4 cellular contexts compared by ENCODE assay signal in the genomic region with DNA sequence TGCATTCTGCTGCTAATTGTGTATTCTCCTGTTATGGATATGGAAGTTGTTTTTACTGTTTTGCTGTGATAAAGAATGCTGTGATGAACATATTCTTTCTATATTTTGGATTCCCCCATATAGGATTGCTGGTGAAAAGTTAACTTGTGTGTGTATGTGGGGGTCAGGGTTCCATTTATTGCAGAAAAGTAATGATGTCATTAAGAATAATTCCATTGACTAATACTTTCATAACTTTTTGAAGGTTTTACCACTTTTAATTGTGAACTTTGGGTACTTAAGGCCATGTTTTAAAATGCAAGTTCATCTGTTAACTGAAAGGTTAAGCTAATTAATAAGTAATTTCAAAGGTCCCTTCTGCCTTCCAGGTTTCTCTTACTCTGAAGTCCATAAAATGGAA.
TF ChIP-seq lines count a peak whose summit lies in the region.

No MANE protein-coding gene starts in this region.

TF ChIP-seq in HepG2, 621 proteins besides CTCF, POLR2A, EP300 and RAD21:
- TF ChIP-seq ATF7 (IDR thresholded peaks at IDR 0.05) (peak; percentile 74), ATF7 (CRISPR knock-in tag; IDR thresholded peaks at IDR 0.05) (no peak), THAP11 (CRISPR knock-in tag; IDR thresholded peaks at IDR 0.05) (no peak), ZNF33B (CRISPR knock-in tag; IDR thresholded peaks at IDR 0.05) (no peak)
TF ChIP-seq in HepG2: peak in this region for 1.

TF ChIP-seq in A549, 52 proteins besides CTCF, POLR2A, EP300 and RAD21:
- TF ChIP-seq HES2 (IDR thresholded peaks at IDR 0.05) (no peak), JUNB (IDR thresholded peaks at IDR 0.05) (no peak), GATA3 (IDR thresholded peaks at IDR 0.05; ENCODE audit: borderline replicate concordance) (no peak), ESRRA (IDR thresholded peaks at IDR 0.05; ENCODE audit: borderline replicate concordance, low read length) (no peak), RCOR1 (IDR thresholded peaks at IDR 0.05; ENCODE audit: low read depth, low read length) (no peak), BHLHE40 (IDR thresholded peaks at IDR 0.05; ENCODE audit: low read depth, low read length) (no peak), RARB (CRISPR knock-in tag; IDR thresholded peaks at IDR 0.05) (no peak), CHD2 (IDR thresholded peaks at IDR 0.05; ENCODE audit: low read length, partially characterized antibody) (no peak), NR3C1 (IDR thresholded peaks at IDR 0.05) (no peak), PHF8 (IDR thresholded peaks at IDR 0.05; ENCODE audit: borderline replicate concordance, low read depth) (no peak), ZFP36 (IDR thresholded peaks at IDR 0.05; ENCODE audit: borderline replicate concordance, partially characterized antibody) (no peak), JUN (IDR thresholded peaks at IDR 0.05) (no peak), HEYL (CRISPR knock-in tag; IDR thresholded peaks at IDR 0.05) (no peak), KDM5A (IDR thresholded peaks at IDR 0.05) (no peak), TFCP2L1 (CRISPR knock-in tag; IDR thresholded peaks at IDR 0.05) (no peak), HOXA7 (CRISPR knock-in tag; IDR thresholded peaks at IDR 0.05) (no peak)

TF ChIP-seq in HEK293, 187 proteins besides CTCF, POLR2A, EP300 and RAD21:
- TF ChIP-seq ZBTB21 (tag by site-specific recombination; IDR thresholded peaks at IDR 0.05) (no peak), ATF2 (tag by site-specific recombination; IDR thresholded peaks at IDR 0.05; ENCODE audit: low read depth) (peak; percentile 83)
TF ChIP-seq in HEK293: peak in this region for 1.

TF ChIP-seq in GM23338, 12 proteins besides CTCF, POLR2A, EP300 and RAD21:
- TF ChIP-seq ETS1 (IDR thresholded peaks at IDR 0.05) (no peak), JUNB (IDR thresholded peaks at IDR 0.05; ENCODE audit: unreplicated experiment) (no peak), POLR2AphosphoS5 (IDR thresholded peaks at IDR 0.05; ENCODE audit: low read depth) (no peak), EZH2phosphoT487 (IDR thresholded peaks at IDR 0.05; ENCODE audit: unreplicated experiment) (no peak), CREB1 (CRISPR knock-in tag; IDR thresholded peaks at IDR 0.05; ENCODE audit: low read depth) (no peak), ZNF331 (CRISPR knock-in tag; IDR thresholded peaks at IDR 0.05; ENCODE audit: low read depth) (no peak)
